ENCODE assay signal across 1 cellular context in the genomic region with DNA sequence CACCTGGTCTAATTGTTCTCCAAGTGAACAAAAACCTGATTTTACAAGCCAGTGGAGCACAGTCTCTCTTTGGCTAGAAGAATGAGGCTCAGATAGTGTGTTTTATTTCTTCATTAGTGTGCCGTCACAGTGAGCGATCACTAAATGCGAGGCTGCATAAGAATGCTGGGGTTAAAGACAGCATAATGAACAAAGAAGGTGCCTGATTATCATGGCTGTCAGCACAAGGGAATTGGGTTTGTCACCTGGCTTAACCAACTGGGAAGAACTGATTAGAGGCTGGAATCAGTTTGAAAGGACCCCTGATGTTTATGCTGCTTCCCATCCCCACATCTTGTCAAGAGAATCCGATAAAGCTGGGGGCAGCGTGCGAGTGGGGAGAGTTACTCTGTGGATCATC.
TF ChIP-seq lines count a peak whose summit lies in the region.

No MANE protein-coding gene starts in this region.

TF ChIP-seq in WTC11, 78 proteins besides CTCF, POLR2A, EP300 and RAD21 (continued from another document):
- TF ChIP-seq, protein P1, sequence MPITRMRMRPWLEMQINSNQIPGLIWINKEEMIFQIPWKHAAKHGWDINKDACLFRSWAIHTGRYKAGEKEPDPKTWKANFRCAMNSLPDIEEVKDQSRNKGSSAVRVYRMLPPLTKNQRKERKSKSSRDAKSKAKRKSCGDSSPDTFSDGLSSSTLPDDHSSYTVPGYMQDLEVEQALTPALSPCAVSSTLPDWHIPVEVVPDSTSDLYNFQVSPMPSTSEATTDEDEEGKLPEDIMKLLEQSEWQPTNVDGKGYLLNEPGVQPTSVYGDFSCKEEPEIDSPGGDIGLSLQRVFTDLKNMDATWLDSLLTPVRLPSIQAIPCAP (CRISPR knock-in tag; IDR thresholded peaks at IDR 0.05), result no peak
- no peak for TF ChIP-seq GRHL2 (CRISPR knock-in tag; IDR thresholded peaks at IDR 0.05; ENCODE audit: insufficient replicate concordance, severe bottlenecking)
- no peak for TF ChIP-seq PRRX2 (CRISPR knock-in tag; IDR thresholded peaks at IDR 0.05)
- TF ChIP-seq, protein P2, sequence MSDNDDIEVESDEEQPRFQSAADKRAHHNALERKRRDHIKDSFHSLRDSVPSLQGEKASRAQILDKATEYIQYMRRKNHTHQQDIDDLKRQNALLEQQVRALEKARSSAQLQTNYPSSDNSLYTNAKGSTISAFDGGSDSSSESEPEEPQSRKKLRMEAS (CRISPR knock-in tag; IDR thresholded peaks at IDR 0.05), result no peak
TF ChIP-seq in WTC11: peak in this region for 0.
